ENCODE assay signal across 14 cellular contexts in the genomic region with DNA sequence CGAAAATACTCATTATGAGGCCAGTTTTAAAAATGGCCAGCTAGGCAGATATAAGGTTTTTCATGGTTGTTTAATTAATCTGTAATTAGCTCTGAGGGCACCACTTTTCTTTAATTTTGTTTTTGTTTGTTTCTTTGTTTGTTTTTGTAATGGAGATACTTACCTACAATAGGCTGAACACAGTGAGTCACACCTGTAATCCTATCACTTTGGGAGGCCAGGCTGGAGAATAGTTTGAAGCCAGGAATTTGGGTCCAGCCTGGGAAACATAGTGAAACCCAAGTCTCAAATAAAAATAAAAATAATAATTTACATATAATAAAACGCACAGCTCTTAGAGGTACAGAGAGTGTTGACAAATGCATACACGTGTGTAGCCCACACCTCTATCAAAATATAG. TPM values are rescaled to one million over a fixed set of nuclear protein-coding genes. Genes with fewer than 3 reads are reported as not detected.
DNase-seq lines count a peak whose midpoint lies in the region; ATAC-seq and TF ChIP-seq lines count a peak whose summit lies in the region.
"Had no signal": no experiment of that assay in that cellular context is flagged by ENCODE, and none has a peak within 500 bp of the region (broad histone marks: within the 10 kb centered on the region; RNA-seq: fewer than 3 reads in every experiment).

No MANE protein-coding gene starts in this region.

- WGBS in heart right ventricle, 2 donors = 60 to 71% methylated on average over 3 of the region's 3 CpGs
- 73% methylated on average over 3 of the region's 3 CpGs for WGBS in right cardiac atrium
- 81% methylated on average over 3 of the region's 3 CpGs for WGBS in urinary bladder

- H3K27ac ChIP-seq in heart right ventricle (peak overlapping the region in 6 of 10 donors; percentile 78 to 95 (median 87)), right cardiac atrium (ENCODE audit: low read length) (no peak overlapping the region), WERI-Rb-1 (peak overlapping the region; percentile 95), lower lobe of right lung (peak overlapping the region; percentile 81), urinary bladder (ENCODE audit: low read depth) (peak overlapping the region; percentile 48)
- H3K27ac ChIP-seq: ascending aorta, vagina had no signal

- H3K36me3 ChIP-seq in heart right ventricle (no peaks in the 10 kb centered on the region), WERI-Rb-1 (no peaks in the 10 kb centered on the region), lower lobe of right lung (no peaks in the 10 kb centered on the region), urinary bladder (ENCODE audit: insufficient read depth) (no peaks in the 10 kb centered on the region)
- H3K36me3 ChIP-seq: ascending aorta, vagina had no signal

- ATAC-seq in heart right ventricle (no peak), right cardiac atrium (no peak), lower lobe of right lung (no peak), GM18907 (IDR thresholded peaks at IDR 0.05; ENCODE audit: unreplicated experiment) (no peak)
- ATAC-seq: naive thymus-derived CD4-positive, alpha-beta T cell had no signal

- TF ChIP-seq CTCF in heart right ventricle (IDR thresholded peaks at IDR 0.05) (no peak), WERI-Rb-1 (IDR thresholded peaks at IDR 0.05; ENCODE audit: low read depth, low read length) (no peak), lower lobe of right lung (IDR thresholded peaks at IDR 0.05) (no peak)

- intact Hi-C loops in heart right ventricle (cut with DNase I) = no loop called here
- intact Hi-C loops in right cardiac atrium (cut with DNase I) = loop anchor here in 1 of 4 donors (5.0 kb wide), 1 partner anchor 41 kb away; no protein-coding TSS in a partner anchor
- intact Hi-C loops in lower lobe of right lung (cut with DNase I) = no loop called here

- DNase-seq in heart right ventricle = no peak
- DNase-seq in right cardiac atrium = no peak
- no peak for DNase-seq in WERI-Rb-1
- DNase-seq in lower lobe of right lung = no peak
- DNase-seq in GM19238 (ENCODE audit: insufficient read length, low spot score) = no peak
- DNase-seq in CD1c-positive myeloid dendritic cell (ENCODE audit: extremely low spot score) = no peak
- DNase-seq: activated CD4-positive, CD25-positive, alpha-beta regulatory T cell treated with anti-CD3 and anti-CD28 coated beads, Interleukin-2, amount 50 U/mL, for 72 hours; Kasumi-1; naive thymus-derived CD4-positive, alpha-beta T cell; NCI-H524 had no signal

- H3K4me3 ChIP-seq in heart right ventricle = peak overlapping the region in 2 of 10 donors; percentile 51 to 56
- H3K4me3 ChIP-seq in right cardiac atrium (ENCODE audit: low read length) = no peak overlapping the region
- H3K4me3 ChIP-seq in WERI-Rb-1 (ENCODE audit: low read depth, low read length) = no peak overlapping the region
- H3K4me3 ChIP-seq in lower lobe of right lung = no peak overlapping the region
- H3K4me3 ChIP-seq in urinary bladder (ENCODE audit: low read depth, low read length) = no peak overlapping the region

- no peaks in the 10 kb centered on the region for H3K9me3 ChIP-seq in heart right ventricle
- no peaks in the 10 kb centered on the region for H3K9me3 ChIP-seq in right cardiac atrium (ENCODE audit: control insufficient read depth, low read length)
- no peaks in the 10 kb centered on the region for H3K9me3 ChIP-seq in WERI-Rb-1 (ENCODE audit: severe bottlenecking)
- H3K9me3 ChIP-seq in lower lobe of right lung = no peaks in the 10 kb centered on the region
- H3K9me3 ChIP-seq: ascending aorta, vagina had no signal

- H3K27me3 ChIP-seq in heart right ventricle = peaks cover 0 to 8% (median 0%) of the 10 kb centered on the region in 7 donors
- H3K27me3 ChIP-seq in right cardiac atrium (ENCODE audit: control insufficient read depth, insufficient read depth) = no peaks in the 10 kb centered on the region
- H3K27me3 ChIP-seq in WERI-Rb-1 (ENCODE audit: insufficient read depth, low read depth, severe bottlenecking) = no peaks in the 10 kb centered on the region
- H3K27me3 ChIP-seq in lower lobe of right lung (ENCODE audit: low read depth) = no peaks in the 10 kb centered on the region
- H3K27me3 ChIP-seq: ascending aorta, vagina had no signal

- peaks cover 0 to 40% (median 16%) of the 10 kb centered on the region in 9 donors for H3K4me1 ChIP-seq in heart right ventricle
- peaks cover 4% of the 10 kb centered on the region for H3K4me1 ChIP-seq in right cardiac atrium (ENCODE audit: control insufficient read depth, insufficient read depth, low read length)
- peaks cover 17% of the 10 kb centered on the region for H3K4me1 ChIP-seq in lower lobe of right lung
- no peaks in the 10 kb centered on the region for H3K4me1 ChIP-seq in urinary bladder (ENCODE audit: insufficient read depth)

RNA-seq across cellular contexts. Expression of a gene that starts 23.0 kb away (rescaled TPM):
- total RNA-seq in heart right ventricle (1 to 10 TPM in 2 of 10 donors, under 1 TPM in 5, not detected in 3; 0.16 to 2.9 (median 0.46) TPM), right cardiac atrium (under 1 TPM in 2 of 4 donors, not detected in 2; 0.35 to 0.75 TPM), lower lobe of right lung (104 TPM), urinary bladder (29.1 TPM)
- polyA plus RNA-seq in heart right ventricle (under 1 TPM; 0.07 to 0.15 TPM), right cardiac atrium (0.36 TPM), urinary bladder (9.4 TPM)
- total RNA-seq: ascending aorta; naive thymus-derived CD4-positive, alpha-beta T cell had no signal
- polyA plus RNA-seq: naive thymus-derived CD4-positive, alpha-beta T cell had no signal

RNA-seq across cellular contexts. Expression of a gene that starts 56.8 kb away (rescaled TPM):
- total RNA-seq in heart right ventricle (10 to 100 TPM; 10.5 to 18.9 (median 16.7) TPM), right cardiac atrium (10 to 100 TPM; 10.0 to 14.8 (median 10.2) TPM), lower lobe of right lung (13.1 TPM), urinary bladder (51.4 TPM)
- polyA plus RNA-seq in heart right ventricle (1 to 10 TPM; 4.3 to 6.5 TPM), right cardiac atrium (7.4 TPM), urinary bladder (9.5 TPM)
